Comparison of ENCODE assay signal across 13 cellular contexts in the genomic region with DNA sequence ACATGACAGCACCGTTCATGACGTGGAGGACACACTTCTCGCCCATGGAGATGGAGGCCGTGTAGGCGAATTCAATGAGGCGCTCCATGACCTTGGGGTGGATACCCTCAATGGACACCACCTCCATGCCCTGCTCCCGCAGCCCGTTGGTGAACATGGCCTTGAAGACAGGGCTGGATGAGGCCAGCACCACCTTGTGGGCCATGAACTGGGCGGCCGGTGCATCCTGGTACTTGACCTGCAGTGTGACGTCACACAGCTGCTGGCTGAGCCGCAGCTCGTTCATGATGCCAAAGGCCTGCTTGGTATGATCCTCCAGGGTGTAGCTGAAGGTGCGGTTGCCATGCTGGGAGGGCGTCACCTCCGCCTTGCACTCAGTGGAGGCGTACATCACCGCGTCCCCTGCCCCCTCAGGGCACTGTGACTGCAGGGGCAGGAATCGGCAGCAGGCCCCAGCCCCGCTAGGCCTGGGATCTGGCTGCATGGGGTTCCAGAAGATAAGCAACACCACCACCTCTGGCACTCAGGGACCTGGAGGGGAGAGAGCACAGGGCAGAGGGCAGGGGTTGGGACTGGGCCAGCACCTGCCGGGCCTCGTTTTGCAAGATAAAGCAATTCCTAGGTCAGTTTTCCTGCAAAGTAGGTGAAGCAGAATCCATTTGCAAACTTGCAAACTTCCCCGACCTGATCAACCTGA. TPM values are rescaled to one million over a fixed set of nuclear protein-coding genes. Genes with fewer than 3 reads are reported as not detected.
DNase-seq lines count a peak whose midpoint lies in the region; ATAC-seq and TF ChIP-seq lines count a peak whose summit lies in the region.
"Had no signal": no experiment of that assay in that cellular context is flagged by ENCODE, and none has a peak within 500 bp of the region (broad histone marks: within the 10 kb centered on the region; RNA-seq: fewer than 3 reads in every experiment).

No MANE protein-coding gene starts in this region.

- CTCF ChIA-PET in activated naive CD4-positive, alpha-beta T cell treated with anti-CD3 and anti-CD28 coated beads, Interleukin-2, amount 10 ng/mL, durations not matched to agents 7 days and 5 days (lab: Charles Lee): interaction anchor here (1.0 to 1.1 kb wide), 2 partner anchors 15 to 16 kb away, joined by 3 read pairs; no protein-coding TSS in a partner anchor
- CTCF ChIA-PET in activated CD8-positive, alpha-beta T cell treated with anti-CD3 and anti-CD28 coated beads for 36 hours (lab: Charles Lee): interaction anchor here (1.0 to 1.7 kb wide), 3 partner anchors 9 to 81 kb away, joined by 3 to 5 read pairs (median 4); no protein-coding TSS in a partner anchor

- intact Hi-C loops in activated CD8-positive, alpha-beta T cell treated with anti-CD3 and anti-CD28 coated beads for 36 hours (cut with micrococcal nuclease): no loop called here

- no peaks in the 10 kb centered on the region for H3K27me3 Mint-ChIP-seq in activated naive CD4-positive, alpha-beta T cell treated with anti-CD3 and anti-CD28 coated beads, Interleukin-2, amount 10 ng/mL, durations not matched to agents 7 days and 5 days
- no peaks in the 10 kb centered on the region for H3K27me3 Mint-ChIP-seq in activated CD8-positive, alpha-beta T cell treated with anti-CD3 and anti-CD28 coated beads for 36 hours
- no peaks in the 10 kb centered on the region for H3K27me3 Mint-ChIP-seq in type B pancreatic cell

- peaks cover 35% of the 10 kb centered on the region for H3K36me3 Mint-ChIP-seq in activated naive CD4-positive, alpha-beta T cell treated with anti-CD3 and anti-CD28 coated beads, Interleukin-2, amount 10 ng/mL, durations not matched to agents 7 days and 5 days
- peaks cover 26% of the 10 kb centered on the region for H3K36me3 Mint-ChIP-seq in activated CD8-positive, alpha-beta T cell treated with anti-CD3 and anti-CD28 coated beads for 36 hours (ENCODE audit: low read depth)
- H3K36me3 Mint-ChIP-seq in type B pancreatic cell: peaks cover 4% of the 10 kb centered on the region

- H3K9me3 Mint-ChIP-seq in activated naive CD4-positive, alpha-beta T cell treated with anti-CD3 and anti-CD28 coated beads, Interleukin-2, amount 10 ng/mL, durations not matched to agents 7 days and 5 days: no peaks in the 10 kb centered on the region
- no peaks in the 10 kb centered on the region for H3K9me3 Mint-ChIP-seq in activated CD8-positive, alpha-beta T cell treated with anti-CD3 and anti-CD28 coated beads for 36 hours
- H3K9me3 Mint-ChIP-seq in type B pancreatic cell: no peaks in the 10 kb centered on the region

- POLR2A ChIA-PET in activated CD8-positive, alpha-beta T cell treated with anti-CD3 and anti-CD28 coated beads for 36 hours (lab: Charles Lee): interaction anchor here (0.6 to 1.7 kb wide), 3 partner anchors 38 to 201 kb away, joined by 3 read pairs; partner anchors contain the start of gene QTRT1

- H3K4me3 Mint-ChIP-seq in activated naive CD4-positive, alpha-beta T cell treated with anti-CD3 and anti-CD28 coated beads, Interleukin-2, amount 10 ng/mL, durations not matched to agents 7 days and 5 days: peak overlapping the region; percentile 49
- H3K4me3 Mint-ChIP-seq in activated CD8-positive, alpha-beta T cell treated with anti-CD3 and anti-CD28 coated beads for 36 hours: peak overlapping the region; percentile 51
- H3K4me3 Mint-ChIP-seq in type B pancreatic cell: peak overlapping the region; percentile 78

- ATAC-seq in activated CD8-positive, alpha-beta T cell treated with anti-CD3 and anti-CD28 coated beads for 36 hours: no peak
- ATAC-seq in GM21619 (IDR thresholded peaks at IDR 0.05; ENCODE audit: unreplicated experiment) (no peak), HG03439 (IDR thresholded peaks at IDR 0.05; ENCODE audit: unreplicated experiment) (no peak)

- peak overlapping the region; percentile 55 for H3K27ac Mint-ChIP-seq in activated naive CD4-positive, alpha-beta T cell treated with anti-CD3 and anti-CD28 coated beads, Interleukin-2, amount 10 ng/mL, durations not matched to agents 7 days and 5 days
- peak overlapping the region; percentile 35 for H3K27ac Mint-ChIP-seq in activated CD8-positive, alpha-beta T cell treated with anti-CD3 and anti-CD28 coated beads for 36 hours
- peak overlapping the region; percentile 74 for H3K27ac Mint-ChIP-seq in type B pancreatic cell

- no peak for DNase-seq in activated naive CD4-positive, alpha-beta T cell treated with anti-CD3 and anti-CD28 coated beads, Interleukin-2, amount 10 ng/mL, durations not matched to agents 7 days and 5 days
- DNase-seq in activated naive CD4-positive, alpha-beta T cell treated with Interleukin-2 at 50 U/mL for 16 hours: no peak
- DNase-seq in activated CD8-positive, alpha-beta T cell treated with anti-CD3 and anti-CD28 coated beads for 36 hours: no peak
- DNase-seq in iPS-NIHi7 (ENCODE audit: extremely low spot score) (peak; percentile 61), type B pancreatic cell (ENCODE audit: extremely low spot score, unreplicated experiment) (no peak), amygdala (lab: John Stamatoyannopoulos, UW) (no peak)
- DNase-seq: hippocampal formation, mesenchymal stem cell, NCI-H1105, NCI-H524, posterior cingulate gyrus had no signal

- peaks cover 44% of the 10 kb centered on the region for H3K4me1 Mint-ChIP-seq in activated naive CD4-positive, alpha-beta T cell treated with anti-CD3 and anti-CD28 coated beads, Interleukin-2, amount 10 ng/mL, durations not matched to agents 7 days and 5 days
- peaks cover 27% of the 10 kb centered on the region for H3K4me1 Mint-ChIP-seq in activated CD8-positive, alpha-beta T cell treated with anti-CD3 and anti-CD28 coated beads for 36 hours (ENCODE audit: low read depth)
- peaks cover 12% of the 10 kb centered on the region for H3K4me1 Mint-ChIP-seq in type B pancreatic cell (ENCODE audit: unreplicated experiment)

- no peak for TF ChIP-seq CTCF in activated CD8-positive, alpha-beta T cell treated with anti-CD3 and anti-CD28 coated beads for 36 hours (IDR thresholded peaks at IDR 0.05)
- no peak for TF ChIP-seq CTCF in type B pancreatic cell (conservative IDR thresholded peaks at IDR 0.05)

RNA-seq across cellular contexts. Expression of gene KEAP1, which starts 3.5 kb away (rescaled TPM):
- total RNA-seq in activated CD8-positive, alpha-beta T cell treated with anti-CD3 and anti-CD28 coated beads for 36 hours: 10 to 100 TPM; 44.7 to 55.0 TPM
- 49.7 and 71.2 TPM in 2 replicates for total RNA-seq in type B pancreatic cell (ENCODE audit: low replicate concordance)

RNA-seq across cellular contexts. Expression of gene S1PR5, which starts 17.5 kb away (rescaled TPM):
- total RNA-seq in activated CD8-positive, alpha-beta T cell treated with anti-CD3 and anti-CD28 coated beads for 36 hours: 1 to 10 TPM in 1 of 2 experiments, under 1 TPM in 1; 0.81 to 1.1 TPM
- total RNA-seq in type B pancreatic cell (ENCODE audit: low replicate concordance): 0.21 and 1.1 TPM in 2 replicates

RNA-seq across cellular contexts. Expression of gene ATG4D, which starts 44.0 kb away (rescaled TPM):
- total RNA-seq in activated CD8-positive, alpha-beta T cell treated with anti-CD3 and anti-CD28 coated beads for 36 hours: 10 to 100 TPM; 21.7 to 22.5 TPM
- 35.8 and 44.6 TPM in 2 replicates for total RNA-seq in type B pancreatic cell (ENCODE audit: low replicate concordance)
